20 cellular contexts compared by ENCODE assay signal in genomic region chr4:128308986-128309385, GRCh38. TPM values are rescaled to one million over a fixed set of nuclear protein-coding genes. Genes with fewer than 3 reads are reported as not detected.
DNase-seq lines count a peak whose midpoint lies in the region; ATAC-seq and TF ChIP-seq lines count a peak whose summit lies in the region.
"Had no signal": no experiment of that assay in that cellular context is flagged by ENCODE, and none has a peak within 500 bp of the region (broad histone marks: within the 10 kb centered on the region; RNA-seq: fewer than 3 reads in every experiment).

No MANE protein-coding gene starts in this region.

- no peak overlapping the region for H2BK120ac ChIP-seq in mesendoderm (ENCODE audit: low read depth, low read length)

- ATAC-seq in body of pancreas (no peak), heart right ventricle (peak in 3 of 8 donors; percentile 37 to 49 (median 43))
- ATAC-seq in activated T-helper 17 cell treated with anti-CD3 and anti-CD28 coated beads, Interleukin-2, amount 50 U/mL, for 72 hours (replicated peaks) = no peak
- ATAC-seq: HCT116, Panc1 had no signal

- WGBS in body of pancreas, 2 donors = 16 to 28% methylated on average over 2 of the region's 2 CpGs
- 9 to 17% methylated on average over 2 of the region's 2 CpGs for WGBS in heart right ventricle, 2 donors
- WGBS in mesendoderm (ENCODE audit: extremely low coverage, insufficient coverage, low lambda C conversion rate) = no CpG with 5 or more reads among the region's 2 CpGs

- no peak overlapping the region for H3K4me3 Mint-ChIP-seq in activated T-helper 17 cell treated with anti-CD3 and anti-CD28 coated beads, Interleukin-2, amount 50 U/mL, for 72 hours
- H3K4me3 Mint-ChIP-seq: CD8-positive, alpha-beta memory T cell had no signal

- H4K5ac ChIP-seq in mesendoderm (ENCODE audit: low read length) = no peak overlapping the region

- no peak overlapping the region for H2BK15ac ChIP-seq in mesendoderm (replicated peaks; ENCODE audit: low read depth)

- H3K9ac ChIP-seq in mesendoderm (ENCODE audit: low read length) = no peak overlapping the region

- H3K27me3 ChIP-seq in body of pancreas (no peaks in the 10 kb centered on the region), heart right ventricle (no peaks in the 10 kb centered on the region), mesendoderm (ENCODE audit: insufficient read depth, low read length, poor library complexity) (no peaks in the 10 kb centered on the region)

- H4K8ac ChIP-seq in mesendoderm (ENCODE audit: low read depth, low read length) = no peak overlapping the region

- H3K18ac ChIP-seq in mesendoderm (ENCODE audit: low read length) = peak overlapping the region; percentile 68

- no peak overlapping the region for H3K56ac ChIP-seq in mesendoderm (ENCODE audit: low read length)

- CTCF ChIA-PET in HEK293 (lab: Yijun Ruan, JAX) = interaction anchor here (0.7 kb wide), 1 partner anchor 41 kb away, joined by 3 read pairs; no protein-coding TSS in a partner anchor

- H3K4me1 ChIP-seq in HEK293 (ENCODE audit: control insufficient read depth, insufficient read depth, low read length) (peaks cover 5% of the 10 kb centered on the region; the same call in 1 of the 2 replicates), body of pancreas (peaks cover 59% of the 10 kb centered on the region), heart right ventricle (peaks cover 0 to 66% (median 16%) of the 10 kb centered on the region in 9 donors), mesendoderm (ENCODE audit: control insufficient read depth, low read depth, low read length) (peaks cover 3% of the 10 kb centered on the region)

- H3K4me3 ChIP-seq in HEK293 (ENCODE audit: low read depth, low read length) (no peak overlapping the region), body of pancreas (no peak overlapping the region), heart right ventricle (no peak overlapping the region), mesendoderm (ENCODE audit: low read length) (no peak overlapping the region)

- no peaks in the 10 kb centered on the region for H3K4me1 Mint-ChIP-seq in activated T-helper 17 cell treated with anti-CD3 and anti-CD28 coated beads, Interleukin-2, amount 50 U/mL, for 72 hours
- H3K4me1 Mint-ChIP-seq: CD8-positive, alpha-beta memory T cell had no signal

- H3K79me1 ChIP-seq in mesendoderm (ENCODE audit: low read length) = no peaks in the 10 kb centered on the region

- POLR2A ChIA-PET in HEK293 (lab: Yijun Ruan, JAX) = no interaction called here

- no peaks in the 10 kb centered on the region for H3K27me3 Mint-ChIP-seq in activated T-helper 17 cell treated with anti-CD3 and anti-CD28 coated beads, Interleukin-2, amount 50 U/mL, for 72 hours
- H3K27me3 Mint-ChIP-seq: CD8-positive, alpha-beta memory T cell had no signal

- no peak for TF ChIP-seq CTCF in HEK293 (tag by site-specific recombination; IDR thresholded peaks at IDR 0.05)
- TF ChIP-seq CTCF in body of pancreas (IDR thresholded peaks at IDR 0.05) = no peak
- TF ChIP-seq CTCF in heart right ventricle (IDR thresholded peaks at IDR 0.05) = no peak

- no peak overlapping the region for H3K4ac ChIP-seq in mesendoderm (ENCODE audit: low read depth, low read length)

- H3K27ac ChIP-seq in HEK293 (ENCODE audit: extremely low read depth, low read depth, low read length) (no peak overlapping the region), body of pancreas (peak overlapping the region; percentile 23 to 73 (median 52)), heart right ventricle (peak overlapping the region in 8 of 10 donors; percentile 0 to 73 (median 58)), mesendoderm (ENCODE audit: low read depth, low read length) (no peak overlapping the region)

- TF ChIP-seq POLR2A in body of pancreas (IDR thresholded peaks at IDR 0.05) = no peak

- no peaks in the 10 kb centered on the region for H3K9me3 ChIP-seq in HEK293 (ENCODE audit: control insufficient read depth, insufficient read depth, low read depth, low read length)
- H3K9me3 ChIP-seq in body of pancreas = no peaks in the 10 kb centered on the region
- H3K9me3 ChIP-seq in heart right ventricle = no peaks in the 10 kb centered on the region

- H3K27ac Mint-ChIP-seq in activated T-helper 17 cell treated with anti-CD3 and anti-CD28 coated beads, Interleukin-2, amount 50 U/mL, for 72 hours = no peak overlapping the region
- H3K27ac Mint-ChIP-seq: CD8-positive, alpha-beta memory T cell had no signal

- no peak overlapping the region for H3K23ac ChIP-seq in mesendoderm (ENCODE audit: low read length)

- H3K4me2 ChIP-seq in mesendoderm (ENCODE audit: low read length) = no peak overlapping the region

- H2AK5ac ChIP-seq in mesendoderm (ENCODE audit: low read length) = no peak overlapping the region

- H3K9me3 Mint-ChIP-seq in activated T-helper 17 cell treated with anti-CD3 and anti-CD28 coated beads, Interleukin-2, amount 50 U/mL, for 72 hours = no peaks in the 10 kb centered on the region
- H3K9me3 Mint-ChIP-seq: CD8-positive, alpha-beta memory T cell had no signal

- no peaks in the 10 kb centered on the region for H3K79me2 ChIP-seq in mesendoderm (ENCODE audit: control insufficient read depth, insufficient read depth, low read length)

- H3K36me3 ChIP-seq in HEK293 (ENCODE audit: control insufficient read depth in 2 of 2, insufficient read depth in 1 of 2, low read length in 2 of 2) (no peaks in the 10 kb centered on the region), body of pancreas (replicated peaks in 1 of 2; ENCODE audit: insufficient read depth in 1 of 2, low read depth in 2 of 2) (no peaks in the 10 kb centered on the region), heart right ventricle (no peaks in the 10 kb centered on the region), mesendoderm (ENCODE audit: control insufficient read depth, insufficient read depth, low read length) (no peaks in the 10 kb centered on the region)

- no peaks in the 10 kb centered on the region for H3K36me3 Mint-ChIP-seq in activated T-helper 17 cell treated with anti-CD3 and anti-CD28 coated beads, Interleukin-2, amount 50 U/mL, for 72 hours (ENCODE audit: low read depth)

- H2BK5ac ChIP-seq in mesendoderm (ENCODE audit: low read length) = no peak overlapping the region

- intact Hi-C loops in body of pancreas (cut with DNase I) = no loop called here
- intact Hi-C loops in heart right ventricle (cut with DNase I) = loop anchor here in 2 of 10 donors (5.0 to 10.0 kb wide), 2 partner anchors 43 to 496 kb away; partner anchors contain the start of gene JADE1 (in 1 of the 2)

- no peak for DNase-seq in body of pancreas
- no peak for DNase-seq in heart right ventricle
- no peak for DNase-seq in mesendoderm
- no peak for DNase-seq in NCI-H748 (lab: John Stamatoyannopoulos, UW; ENCODE audit: unreplicated experiment)
- no peak for DNase-seq in 8988T
- no peak for DNase-seq in anterior cingulate cortex (lab: John Stamatoyannopoulos, UW)
- DNase-seq: C1 segment of cervical spinal cord; CD8-positive, alpha-beta memory T cell; DMS79; GOT3; KG1; NCI-H1436; NCI-H1930; NCI-H2171 treated with DMSO at 0.1 percent for 48 hours; NCI-H446; NCI-H69 had no signal

TF ChIP-seq in HEK293, 187 proteins besides CTCF, POLR2A, EP300 and RAD21 (continues in another document):
- TF ChIP-seq ZNF404 (tag by site-specific recombination; IDR thresholded peaks at IDR 0.05) = no peak
- TF ChIP-seq ZBTB20 (tag by site-specific recombination; IDR thresholded peaks at IDR 0.05) = no peak
- peak; percentile 78 for TF ChIP-seq ZNF335 (tag by site-specific recombination; conservative IDR thresholded peaks at IDR 0.05)
- no peak for TF ChIP-seq ZNF354C (tag by site-specific recombination; IDR thresholded peaks at IDR 0.05; ENCODE audit: borderline replicate concordance, low read depth)
- TF ChIP-seq ZNF560 (tag by site-specific recombination; IDR thresholded peaks at IDR 0.05; ENCODE audit: borderline replicate concordance) = no peak
- TF ChIP-seq ZNF580 (tag by site-specific recombination; IDR thresholded peaks at IDR 0.05) = no peak
- 0 out of 2 replicates have a peak, but pooled peaks have one; percentile 12 for TF ChIP-seq ZNF692 (tag by site-specific recombination; IDR thresholded peaks at IDR 0.05)
- no peak for TF ChIP-seq RBAK (tag by site-specific recombination; IDR thresholded peaks at IDR 0.05)
- no peak for TF ChIP-seq ZFP41 (tag by site-specific recombination; IDR thresholded peaks at IDR 0.05; ENCODE audit: borderline replicate concordance)
- TF ChIP-seq ZNF202 (tag by site-specific recombination; IDR thresholded peaks at IDR 0.05; ENCODE audit: borderline replicate concordance) = no peak
- peak; percentile 49; the same call in 1 of the 2 replicates for TF ChIP-seq TRIM28 (IDR thresholded peaks at IDR 0.05; ENCODE audit: borderline replicate concordance, low read length)

RNA-seq across cellular contexts. Expression of gene PGRMC2, which starts 21.4 kb away (rescaled TPM):
- total RNA-seq in body of pancreas (10 to 100 TPM; 14.8 to 20.2 TPM), heart right ventricle (10 to 100 TPM; 47.8 to 78.9 (median 71.5) TPM)
- 10 to 100 TPM; 26.0 to 48.9 TPM for polyA plus RNA-seq in heart right ventricle
- 48.1 TPM for polyA plus RNA-seq in mesendoderm (2013, experiment 1 of 2)
- 47.8 TPM for polyA plus RNA-seq in mesendoderm (2013, experiment 2 of 2)
- 10 to 100 TPM; 43.0 to 61.8 TPM for total RNA-seq in activated T-helper 17 cell treated with anti-CD3 and anti-CD28 coated beads, Interleukin-2, amount 50 U/mL, for 72 hours

Comparison
In these comparisons a context has a peak if more than half of its experiments do, and no peak if none do; other contexts are left out.
1. H3K27ac ChIP-seq: peak in body of pancreas (4 of 4) and heart right ventricle (8 of 10); none in HEK293 (single experiment) and mesendoderm (single experiment).